ENCODE assay signal across 9 cellular contexts in genomic region chr21:25427828-25428227, GRCh38.
"Had no signal": no experiment of that assay in that cellular context is flagged by ENCODE, and none has a peak within 500 bp of the region (broad histone marks: within the 10 kb centered on the region; RNA-seq: fewer than 3 reads in every experiment).

No MANE protein-coding gene starts in this region.

- H3K9me3 Mint-ChIP-seq: neural crest cell had no signal

- ATAC-seq: heart left ventricle, psoas muscle, right lobe of liver had no signal

- H3K4me3 Mint-ChIP-seq: immature natural killer cell, neural crest cell had no signal

- DNase-seq: activated effector memory CD4-positive, alpha-beta T cell treated with anti-CD3 and anti-CD28 coated beads, Interleukin-2, amount 50 U/mL, for 16 hours; adrenal gland; heart left ventricle; immature natural killer cell; psoas muscle; right lobe of liver; stimulated activated CD4-positive, alpha-beta T cell treated with anti-CD3 and anti-CD28 coated beads, Interleukin-4, amount 100 ng/mL, for 4 hours; stimulated activated CD8-positive, alpha-beta memory T cell treated with anti-CD3 and anti-CD28 coated beads, Interleukin-4, amount 100 ng/mL, for 48 hours had no signal

- H3K4me1 Mint-ChIP-seq: immature natural killer cell, neural crest cell had no signal

- H3K27ac Mint-ChIP-seq: immature natural killer cell had no signal
